16 cellular contexts compared by ENCODE assay signal in genomic region chr2:23425338-23425871, GRCh38. TPM values are rescaled to one million over a fixed set of nuclear protein-coding genes. Genes with fewer than 3 reads are reported as not detected.
DNase-seq lines count a peak whose midpoint lies in the region; FAIRE-seq and TF ChIP-seq lines count a peak whose summit lies in the region.
"Had no signal": no experiment of that assay in that cellular context is flagged by ENCODE, and none has a peak within 500 bp of the region (broad histone marks: within the 10 kb centered on the region; RNA-seq: fewer than 3 reads in every experiment).

No MANE protein-coding gene starts in this region.

- H3K36me3 ChIP-seq in left ventricle myocardium inferior, result no peaks in the 10 kb centered on the region
- no peaks in the 10 kb centered on the region for H3K36me3 ChIP-seq in neuronal stem cell (replicated peaks in 1 of 2; ENCODE audit: control insufficient read depth in 2 of 2, insufficient read depth in 2 of 2, low read length in 2 of 2)
- H3K36me3 ChIP-seq: SJCRH30 had no signal

- H2AFZ ChIP-seq in neuronal stem cell (ENCODE audit: low read length), result no peak overlapping the region

- no peak for TF ChIP-seq POLR2A in H54 (IDR thresholded peaks at IDR 0.05; ENCODE audit: low read depth, low read length)

- H3K4me3 Mint-ChIP-seq in nephron progenitor cell, result no peak overlapping the region
- H3K4me3 Mint-ChIP-seq: natural killer cell had no signal

- H2BK15ac ChIP-seq in neuronal stem cell (ENCODE audit: low read length), result peak overlapping the region; percentile 43

- no peak overlapping the region for H3K23ac ChIP-seq in neuronal stem cell (ENCODE audit: low read depth, low read length, poor library complexity)

- H3K14ac ChIP-seq in neuronal stem cell (ENCODE audit: low read length), result peak overlapping the region; percentile 4

- no CpG with 5 or more reads among the region's 9 CpGs for WGBS in neuronal stem cell (ENCODE audit: extremely low coverage in 2 of 2, insufficient read length in 2 of 2, insufficient replicate concordance in 1 of 2), 2 donors

- no peaks in the 10 kb centered on the region for H3K9me3 Mint-ChIP-seq in nephron progenitor cell
- H3K9me3 Mint-ChIP-seq: natural killer cell had no signal

- TF ChIP-seq CTCF in left ventricle myocardium inferior (IDR thresholded peaks at IDR 0.05; ENCODE audit: borderline replicate concordance) (no peak), epithelial cell of esophagus (IDR thresholded peaks at IDR 0.05; ENCODE audit: insufficient read depth, low read depth, low read length, missing control alignments) (no peak), nephron progenitor cell (IDR thresholded peaks at IDR 0.05) (no peak)

- H3K4me3 ChIP-seq in left ventricle myocardium inferior, result no peak overlapping the region
- no peak overlapping the region for H3K4me3 ChIP-seq in epithelial cell of esophagus (ENCODE audit: low read length)
- H3K4me3 ChIP-seq in neuronal stem cell (ENCODE audit: low read length in 2 of 2), result no peak overlapping the region
- H3K4me3 ChIP-seq: SJCRH30 had no signal

- no peak overlapping the region for H3K4me2 ChIP-seq in neuronal stem cell (ENCODE audit: insufficient read depth, low read length, poor library complexity, severe bottlenecking)

- H3K27me3 ChIP-seq in left ventricle myocardium inferior (ENCODE audit: low read depth) (no peaks in the 10 kb centered on the region), neuronal stem cell (ENCODE audit: control insufficient read depth in 3 of 3, insufficient read depth in 3 of 3, low read depth in 1 of 3, low read length in 3 of 3) (no peaks in the 10 kb centered on the region)
- H3K27me3 ChIP-seq: SJCRH30 had no signal

- peak overlapping the region; percentile 84 for H3K18ac ChIP-seq in neuronal stem cell (ENCODE audit: low read length)

- no peak overlapping the region for H2BK120ac ChIP-seq in neuronal stem cell (ENCODE audit: low read depth, low read length)

- peaks cover 22% of the 10 kb centered on the region for H3K4me1 ChIP-seq in left ventricle myocardium inferior
- peaks cover 10 to 17% of the 10 kb centered on the region in 2 donors for H3K4me1 ChIP-seq in neuronal stem cell (ENCODE audit: control insufficient read depth in 2 of 2, insufficient read depth in 1 of 2, low read depth in 1 of 2, low read length in 2 of 2)

- no peaks in the 10 kb centered on the region for H3K9me3 ChIP-seq in left ventricle myocardium inferior (replicated peaks)
- H3K9me3 ChIP-seq in neuronal stem cell (replicated peaks in 1 of 2; ENCODE audit: control insufficient read depth in 2 of 2, insufficient read depth in 1 of 2, low read depth in 1 of 2, low read length in 2 of 2), result peaks cover 0 to 2% of the 10 kb centered on the region in 2 donors
- H3K9me3 ChIP-seq: SJCRH30 had no signal

- H3K4ac ChIP-seq in neuronal stem cell (ENCODE audit: low read length), result no peak overlapping the region

- no peak overlapping the region for H3K9ac ChIP-seq in neuronal stem cell (ENCODE audit: low read depth, low read length, poor library complexity)

- no peaks in the 10 kb centered on the region for H3K36me3 Mint-ChIP-seq in nephron progenitor cell (ENCODE audit: low read depth)
- H3K36me3 Mint-ChIP-seq: natural killer cell had no signal

- peaks cover 7% of the 10 kb centered on the region for H3K27me3 Mint-ChIP-seq in nephron progenitor cell (ENCODE audit: low read depth, poor library complexity)

- DNase-seq in cardiac septum (ENCODE audit: low spot score) (peak; percentile 67), left ventricle myocardium inferior (no peak), epithelial cell of esophagus (ENCODE audit: low read depth) (peak; percentile 27), neuronal stem cell (ENCODE audit: low spot score) (no peak), ureter (ENCODE audit: low spot score) (peak; percentile 39), H54 (ENCODE audit: insufficient read length, low spot score) (no peak), nephron progenitor cell (no peak), NCI-H1417 treated with DMSO at 0.1 percent for 48 hours (lab: John Stamatoyannopoulos, UW) (no peak)
- DNase-seq: Calu3; cortex of kidney; natural killer cell; NCI-H1048; NCI-H526 treated with DMSO at 0.1 percent for 48 hours; SJCRH30; stimulated activated CD4-positive, alpha-beta T cell treated with anti-CD3 and anti-CD28 coated beads, Interleukin-12 subunit alpha, Interleukin-12 subunit beta, amount 100 ng/mL, for 4 hours had no signal

- H3K79me1 ChIP-seq in neuronal stem cell (ENCODE audit: low read depth, low read length), result no peaks in the 10 kb centered on the region

- H2AK5ac ChIP-seq in neuronal stem cell (ENCODE audit: low read depth, low read length), result peak overlapping the region; percentile 30

- H2BK12ac ChIP-seq in neuronal stem cell (ENCODE audit: low read length), result peak overlapping the region; percentile 31

- peaks cover 26% of the 10 kb centered on the region for H3K4me1 Mint-ChIP-seq in nephron progenitor cell
- H3K4me1 Mint-ChIP-seq: natural killer cell had no signal

- H3K27ac Mint-ChIP-seq in nephron progenitor cell, result no peak overlapping the region
- H3K27ac Mint-ChIP-seq: natural killer cell had no signal

- FAIRE-seq in H54 (lab: Jason Lieb, UNC), result no peak
- FAIRE-seq: HTR-8/SVneo had no signal

- H4K8ac ChIP-seq in neuronal stem cell (ENCODE audit: low read depth, low read length), result no peak overlapping the region

- no peak overlapping the region for H2BK5ac ChIP-seq in neuronal stem cell (ENCODE audit: low read length)

- H3K27ac ChIP-seq in left ventricle myocardium inferior (replicated peaks) (no peak overlapping the region), neuronal stem cell (replicated peaks; ENCODE audit: low read length) (no peak overlapping the region)
- H3K27ac ChIP-seq: SJCRH30 had no signal

- H4K91ac ChIP-seq in neuronal stem cell (ENCODE audit: low read depth, low read length, poor library complexity), result no peak overlapping the region

- intact Hi-C loops in cardiac septum (cut with DNase I), result no loop called here
- intact Hi-C loops in left ventricle myocardium inferior (cut with micrococcal nuclease), result no loop called here

RNA-seq across cellular contexts. Expression of gene KLHL29, which starts 40.4 kb away (rescaled TPM):
- 1.6 TPM for total RNA-seq in cardiac septum
- 1.1 TPM for total RNA-seq in left ventricle myocardium inferior
- 3.0 TPM for polyA plus RNA-seq in neuronal stem cell (2013, experiment 1 of 2)
- 3.0 TPM for polyA plus RNA-seq in neuronal stem cell (2013, experiment 2 of 2)
- 16.8 TPM for total RNA-seq in ureter

Comparison
In these comparisons a context has a peak if more than half of its experiments do, and no peak if none do; other contexts are left out.
1. DNase-seq: peak in cardiac septum (single experiment), epithelial cell of esophagus (single experiment) and ureter (single experiment); none in left ventricle myocardium inferior (single experiment), neuronal stem cell (single experiment), H54 (single experiment), nephron progenitor cell (single experiment) and NCI-H1417 treated with DMSO at 0.1 percent for 48 hours (single experiment).